ENCODE assay signal across 1 cellular context in the genomic region with DNA sequence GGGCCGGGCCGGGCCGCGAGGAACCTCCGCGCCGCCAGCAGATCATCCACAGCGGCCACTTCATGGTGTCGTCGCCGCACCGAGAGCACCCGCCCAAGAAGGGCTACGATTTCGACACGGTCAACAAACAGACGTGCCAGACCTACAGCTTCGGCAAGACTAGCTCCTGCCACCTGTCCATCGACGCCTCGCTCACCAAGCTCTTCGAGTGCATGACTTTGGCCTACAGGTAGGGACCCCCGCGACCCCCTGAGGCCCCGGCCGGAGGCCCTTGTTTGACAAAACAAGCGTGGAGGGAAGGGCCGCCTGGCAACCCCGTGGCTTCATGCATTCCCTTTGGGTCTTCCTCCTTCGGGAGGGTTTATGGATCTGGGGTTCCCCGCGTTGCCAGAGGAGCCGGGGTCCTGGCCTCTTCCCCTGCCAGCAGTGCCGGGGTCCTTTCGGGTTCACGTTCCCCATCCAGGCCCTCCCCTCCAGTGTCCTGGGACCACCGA.
TF ChIP-seq lines count a peak whose summit lies in the region.

No MANE protein-coding gene starts in this region.

TF ChIP-seq in HepG2, 621 proteins besides CTCF, POLR2A, EP300 and RAD21 (continued from another document and continues in another):
- TF ChIP-seq, protein P1, sequence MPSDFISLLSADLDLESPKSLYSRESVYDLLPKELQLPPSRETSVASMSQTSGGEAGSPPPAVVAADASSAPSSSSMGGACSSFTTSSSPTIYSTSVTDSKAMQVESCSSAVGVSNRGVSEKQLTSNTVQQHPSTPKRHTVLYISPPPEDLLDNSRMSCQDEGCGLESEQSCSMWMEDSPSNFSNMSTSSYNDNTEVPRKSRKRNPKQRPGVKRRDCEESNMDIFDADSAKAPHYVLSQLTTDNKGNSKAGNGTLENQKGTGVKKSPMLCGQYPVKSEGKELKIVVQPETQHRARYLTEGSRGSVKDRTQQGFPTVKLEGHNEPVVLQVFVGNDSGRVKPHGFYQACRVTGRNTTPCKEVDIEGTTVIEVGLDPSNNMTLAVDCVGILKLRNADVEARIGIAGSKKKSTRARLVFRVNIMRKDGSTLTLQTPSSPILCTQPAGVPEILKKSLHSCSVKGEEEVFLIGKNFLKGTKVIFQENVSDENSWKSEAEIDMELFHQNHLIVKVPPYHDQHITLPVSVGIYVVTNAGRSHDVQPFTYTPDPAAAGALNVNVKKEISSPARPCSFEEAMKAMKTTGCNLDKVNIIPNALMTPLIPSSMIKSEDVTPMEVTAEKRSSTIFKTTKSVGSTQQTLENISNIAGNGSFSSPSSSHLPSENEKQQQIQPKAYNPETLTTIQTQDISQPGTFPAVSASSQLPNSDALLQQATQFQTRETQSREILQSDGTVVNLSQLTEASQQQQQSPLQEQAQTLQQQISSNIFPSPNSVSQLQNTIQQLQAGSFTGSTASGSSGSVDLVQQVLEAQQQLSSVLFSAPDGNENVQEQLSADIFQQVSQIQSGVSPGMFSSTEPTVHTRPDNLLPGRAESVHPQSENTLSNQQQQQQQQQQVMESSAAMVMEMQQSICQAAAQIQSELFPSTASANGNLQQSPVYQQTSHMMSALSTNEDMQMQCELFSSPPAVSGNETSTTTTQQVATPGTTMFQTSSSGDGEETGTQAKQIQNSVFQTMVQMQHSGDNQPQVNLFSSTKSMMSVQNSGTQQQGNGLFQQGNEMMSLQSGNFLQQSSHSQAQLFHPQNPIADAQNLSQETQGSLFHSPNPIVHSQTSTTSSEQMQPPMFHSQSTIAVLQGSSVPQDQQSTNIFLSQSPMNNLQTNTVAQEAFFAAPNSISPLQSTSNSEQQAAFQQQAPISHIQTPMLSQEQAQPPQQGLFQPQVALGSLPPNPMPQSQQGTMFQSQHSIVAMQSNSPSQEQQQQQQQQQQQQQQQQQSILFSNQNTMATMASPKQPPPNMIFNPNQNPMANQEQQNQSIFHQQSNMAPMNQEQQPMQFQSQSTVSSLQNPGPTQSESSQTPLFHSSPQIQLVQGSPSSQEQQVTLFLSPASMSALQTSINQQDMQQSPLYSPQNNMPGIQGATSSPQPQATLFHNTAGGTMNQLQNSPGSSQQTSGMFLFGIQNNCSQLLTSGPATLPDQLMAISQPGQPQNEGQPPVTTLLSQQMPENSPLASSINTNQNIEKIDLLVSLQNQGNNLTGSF (CRISPR knock-in tag; IDR thresholded peaks at IDR 0.05), result peak; percentile 88; the same call in 1 of the 2 replicates
- TF ChIP-seq ZNF496 (CRISPR knock-in tag; IDR thresholded peaks at IDR 0.05; ENCODE audit: insufficient replicate concordance), result peak; percentile 59
- TF ChIP-seq, protein P2, sequence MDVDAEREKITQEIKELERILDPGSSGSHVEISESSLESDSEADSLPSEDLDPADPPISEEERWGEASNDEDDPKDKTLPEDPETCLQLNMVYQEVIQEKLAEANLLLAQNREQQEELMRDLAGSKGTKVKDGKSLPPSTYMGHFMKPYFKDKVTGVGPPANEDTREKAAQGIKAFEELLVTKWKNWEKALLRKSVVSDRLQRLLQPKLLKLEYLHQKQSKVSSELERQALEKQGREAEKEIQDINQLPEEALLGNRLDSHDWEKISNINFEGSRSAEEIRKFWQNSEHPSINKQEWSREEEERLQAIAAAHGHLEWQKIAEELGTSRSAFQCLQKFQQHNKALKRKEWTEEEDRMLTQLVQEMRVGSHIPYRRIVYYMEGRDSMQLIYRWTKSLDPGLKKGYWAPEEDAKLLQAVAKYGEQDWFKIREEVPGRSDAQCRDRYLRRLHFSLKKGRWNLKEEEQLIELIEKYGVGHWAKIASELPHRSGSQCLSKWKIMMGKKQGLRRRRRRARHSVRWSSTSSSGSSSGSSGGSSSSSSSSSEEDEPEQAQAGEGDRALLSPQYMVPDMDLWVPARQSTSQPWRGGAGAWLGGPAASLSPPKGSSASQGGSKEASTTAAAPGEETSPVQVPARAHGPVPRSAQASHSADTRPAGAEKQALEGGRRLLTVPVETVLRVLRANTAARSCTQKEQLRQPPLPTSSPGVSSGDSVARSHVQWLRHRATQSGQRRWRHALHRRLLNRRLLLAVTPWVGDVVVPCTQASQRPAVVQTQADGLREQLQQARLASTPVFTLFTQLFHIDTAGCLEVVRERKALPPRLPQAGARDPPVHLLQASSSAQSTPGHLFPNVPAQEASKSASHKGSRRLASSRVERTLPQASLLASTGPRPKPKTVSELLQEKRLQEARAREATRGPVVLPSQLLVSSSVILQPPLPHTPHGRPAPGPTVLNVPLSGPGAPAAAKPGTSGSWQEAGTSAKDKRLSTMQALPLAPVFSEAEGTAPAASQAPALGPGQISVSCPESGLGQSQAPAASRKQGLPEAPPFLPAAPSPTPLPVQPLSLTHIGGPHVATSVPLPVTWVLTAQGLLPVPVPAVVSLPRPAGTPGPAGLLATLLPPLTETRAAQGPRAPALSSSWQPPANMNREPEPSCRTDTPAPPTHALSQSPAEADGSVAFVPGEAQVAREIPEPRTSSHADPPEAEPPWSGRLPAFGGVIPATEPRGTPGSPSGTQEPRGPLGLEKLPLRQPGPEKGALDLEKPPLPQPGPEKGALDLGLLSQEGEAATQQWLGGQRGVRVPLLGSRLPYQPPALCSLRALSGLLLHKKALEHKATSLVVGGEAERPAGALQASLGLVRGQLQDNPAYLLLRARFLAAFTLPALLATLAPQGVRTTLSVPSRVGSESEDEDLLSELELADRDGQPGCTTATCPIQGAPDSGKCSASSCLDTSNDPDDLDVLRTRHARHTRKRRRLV (CRISPR knock-in tag; IDR thresholded peaks at IDR 0.05), result peak; percentile 65; the same call in 1 of the 2 replicates
- TF ChIP-seq ZNF841 (CRISPR knock-in tag; IDR thresholded peaks at IDR 0.05; ENCODE audit: borderline replicate concordance), result peak; percentile 94
- TF ChIP-seq SNAI1 (CRISPR knock-in tag; IDR thresholded peaks at IDR 0.05; ENCODE audit: borderline replicate concordance), result peak; percentile 93; the same call in 1 of the 2 replicates
- TF ChIP-seq ZNF354B (CRISPR knock-in tag; IDR thresholded peaks at IDR 0.05), result no peak
- 0 out of 2 replicates have a peak, but pooled peaks have one; percentile 40 for TF ChIP-seq CAMTA2 (CRISPR knock-in tag; IDR thresholded peaks at IDR 0.05; ENCODE audit: borderline replicate concordance)
- TF ChIP-seq PAF1 (CRISPR knock-in tag; IDR thresholded peaks at IDR 0.05), result no peak
- TF ChIP-seq YY1 (IDR thresholded peaks at IDR 0.05; ENCODE audit: insufficient read depth, insufficient replicate concordance, low read depth, low read length), result no peak
- peak; percentile 22; the same call in 1 of the 2 replicates for TF ChIP-seq ZNF143 (CRISPR knock-in tag; IDR thresholded peaks at IDR 0.05)
- TF ChIP-seq, protein P3, sequence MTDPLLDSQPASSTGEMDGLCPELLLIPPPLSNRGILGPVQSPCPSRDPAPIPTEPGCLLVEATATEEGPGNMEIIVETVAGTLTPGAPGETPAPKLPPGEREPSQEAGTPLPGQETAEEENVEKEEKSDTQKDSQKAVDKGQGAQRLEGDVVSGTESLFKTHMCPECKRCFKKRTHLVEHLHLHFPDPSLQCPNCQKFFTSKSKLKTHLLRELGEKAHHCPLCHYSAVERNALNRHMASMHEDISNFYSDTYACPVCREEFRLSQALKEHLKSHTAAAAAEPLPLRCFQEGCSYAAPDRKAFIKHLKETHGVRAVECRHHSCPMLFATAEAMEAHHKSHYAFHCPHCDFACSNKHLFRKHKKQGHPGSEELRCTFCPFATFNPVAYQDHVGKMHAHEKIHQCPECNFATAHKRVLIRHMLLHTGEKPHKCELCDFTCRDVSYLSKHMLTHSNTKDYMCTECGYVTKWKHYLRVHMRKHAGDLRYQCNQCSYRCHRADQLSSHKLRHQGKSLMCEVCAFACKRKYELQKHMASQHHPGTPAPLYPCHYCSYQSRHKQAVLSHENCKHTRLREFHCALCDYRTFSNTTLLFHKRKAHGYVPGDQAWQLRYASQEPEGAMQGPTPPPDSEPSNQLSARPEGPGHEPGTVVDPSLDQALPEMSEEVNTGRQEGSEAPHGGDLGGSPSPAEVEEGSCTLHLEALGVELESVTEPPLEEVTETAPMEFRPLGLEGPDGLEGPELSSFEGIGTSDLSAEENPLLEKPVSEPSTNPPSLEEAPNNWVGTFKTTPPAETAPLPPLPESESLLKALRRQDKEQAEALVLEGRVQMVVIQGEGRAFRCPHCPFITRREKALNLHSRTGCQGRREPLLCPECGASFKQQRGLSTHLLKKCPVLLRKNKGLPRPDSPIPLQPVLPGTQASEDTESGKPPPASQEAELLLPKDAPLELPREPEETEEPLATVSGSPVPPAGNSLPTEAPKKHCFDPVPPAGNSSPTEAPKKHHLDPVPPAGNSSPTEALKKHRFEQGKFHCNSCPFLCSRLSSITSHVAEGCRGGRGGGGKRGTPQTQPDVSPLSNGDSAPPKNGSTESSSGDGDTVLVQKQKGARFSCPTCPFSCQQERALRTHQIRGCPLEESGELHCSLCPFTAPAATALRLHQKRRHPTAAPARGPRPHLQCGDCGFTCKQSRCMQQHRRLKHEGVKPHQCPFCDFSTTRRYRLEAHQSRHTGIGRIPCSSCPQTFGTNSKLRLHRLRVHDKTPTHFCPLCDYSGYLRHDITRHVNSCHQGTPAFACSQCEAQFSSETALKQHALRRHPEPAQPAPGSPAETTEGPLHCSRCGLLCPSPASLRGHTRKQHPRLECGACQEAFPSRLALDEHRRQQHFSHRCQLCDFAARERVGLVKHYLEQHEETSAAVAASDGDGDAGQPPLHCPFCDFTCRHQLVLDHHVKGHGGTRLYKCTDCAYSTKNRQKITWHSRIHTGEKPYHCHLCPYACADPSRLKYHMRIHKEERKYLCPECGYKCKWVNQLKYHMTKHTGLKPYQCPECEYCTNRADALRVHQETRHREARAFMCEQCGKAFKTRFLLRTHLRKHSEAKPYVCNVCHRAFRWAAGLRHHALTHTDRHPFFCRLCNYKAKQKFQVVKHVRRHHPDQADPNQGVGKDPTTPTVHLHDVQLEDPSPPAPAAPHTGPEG (CRISPR knock-in tag; IDR thresholded peaks at IDR 0.05), result peak; percentile 66; the same call in 1 of the 2 replicates
- peak; percentile 51 for TF ChIP-seq RARA (CRISPR knock-in tag; IDR thresholded peaks at IDR 0.05)
- TF ChIP-seq ZMYM4 (CRISPR knock-in tag; IDR thresholded peaks at IDR 0.05), result no peak
- TF ChIP-seq ZNF788 (CRISPR knock-in tag; IDR thresholded peaks at IDR 0.05; ENCODE audit: borderline replicate concordance), result peak; percentile 49; the same call in 1 of the 2 replicates
- TF ChIP-seq SPEN (CRISPR knock-in tag; IDR thresholded peaks at IDR 0.05; ENCODE audit: low read depth), result 0 out of 2 replicates have a peak, but pooled peaks have one; percentile 52
- no peak for TF ChIP-seq U2AF1 (optimal IDR thresholded peaks at IDR 0.05; ENCODE audit: low read depth, low read length)
- TF ChIP-seq, protein P4, sequence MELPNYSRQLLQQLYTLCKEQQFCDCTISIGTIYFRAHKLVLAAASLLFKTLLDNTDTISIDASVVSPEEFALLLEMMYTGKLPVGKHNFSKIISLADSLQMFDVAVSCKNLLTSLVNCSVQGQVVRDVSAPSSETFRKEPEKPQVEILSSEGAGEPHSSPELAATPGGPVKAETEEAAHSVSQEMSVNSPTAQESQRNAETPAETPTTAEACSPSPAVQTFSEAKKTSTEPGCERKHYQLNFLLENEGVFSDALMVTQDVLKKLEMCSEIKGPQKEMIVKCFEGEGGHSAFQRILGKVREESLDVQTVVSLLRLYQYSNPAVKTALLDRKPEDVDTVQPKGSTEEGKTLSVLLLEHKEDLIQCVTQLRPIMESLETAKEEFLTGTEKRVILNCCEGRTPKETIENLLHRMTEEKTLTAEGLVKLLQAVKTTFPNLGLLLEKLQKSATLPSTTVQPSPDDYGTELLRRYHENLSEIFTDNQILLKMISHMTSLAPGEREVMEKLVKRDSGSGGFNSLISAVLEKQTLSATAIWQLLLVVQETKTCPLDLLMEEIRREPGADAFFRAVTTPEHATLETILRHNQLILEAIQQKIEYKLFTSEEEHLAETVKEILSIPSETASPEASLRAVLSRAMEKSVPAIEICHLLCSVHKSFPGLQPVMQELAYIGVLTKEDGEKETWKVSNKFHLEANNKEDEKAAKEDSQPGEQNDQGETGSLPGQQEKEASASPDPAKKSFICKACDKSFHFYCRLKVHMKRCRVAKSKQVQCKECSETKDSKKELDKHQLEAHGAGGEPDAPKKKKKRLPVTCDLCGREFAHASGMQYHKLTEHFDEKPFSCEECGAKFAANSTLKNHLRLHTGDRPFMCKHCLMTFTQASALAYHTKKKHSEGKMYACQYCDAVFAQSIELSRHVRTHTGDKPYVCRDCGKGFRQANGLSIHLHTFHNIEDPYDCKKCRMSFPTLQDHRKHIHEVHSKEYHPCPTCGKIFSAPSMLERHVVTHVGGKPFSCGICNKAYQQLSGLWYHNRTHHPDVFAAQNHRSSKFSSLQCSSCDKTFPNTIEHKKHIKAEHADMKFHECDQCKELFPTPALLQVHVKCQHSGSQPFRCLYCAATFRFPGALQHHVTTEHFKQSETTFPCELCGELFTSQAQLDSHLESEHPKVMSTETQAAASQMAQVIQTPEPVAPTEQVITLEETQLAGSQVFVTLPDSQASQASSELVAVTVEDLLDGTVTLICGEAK (IDR thresholded peaks at IDR 0.05), result no peak
- TF ChIP-seq, protein P4 (CRISPR knock-in tag; IDR thresholded peaks at IDR 0.05), result peak; percentile 67; the same call in 1 of the 2 replicates
- TF ChIP-seq ZC3H13 (CRISPR knock-in tag; IDR thresholded peaks at IDR 0.05), result peak; percentile 94
- no peak for TF ChIP-seq SNRNP70 (IDR thresholded peaks at IDR 0.05; ENCODE audit: low read depth, low read length)
- TF ChIP-seq PHF8 (CRISPR knock-in tag; IDR thresholded peaks at IDR 0.05), result no peak
- TF ChIP-seq, protein P5, sequence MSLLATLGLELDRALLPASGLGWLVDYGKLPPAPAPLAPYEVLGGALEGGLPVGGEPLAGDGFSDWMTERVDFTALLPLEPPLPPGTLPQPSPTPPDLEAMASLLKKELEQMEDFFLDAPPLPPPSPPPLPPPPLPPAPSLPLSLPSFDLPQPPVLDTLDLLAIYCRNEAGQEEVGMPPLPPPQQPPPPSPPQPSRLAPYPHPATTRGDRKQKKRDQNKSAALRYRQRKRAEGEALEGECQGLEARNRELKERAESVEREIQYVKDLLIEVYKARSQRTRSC (CRISPR knock-in tag; IDR thresholded peaks at IDR 0.05; ENCODE audit: low read depth), result peak; percentile 72; the same call in 1 of the 2 replicates
- no peak; the same call in 1 of the 2 replicates for TF ChIP-seq SIN3A (IDR thresholded peaks at IDR 0.05; ENCODE audit: borderline replicate concordance, low read depth, low read length)
